ENCODE assay signal across 30 cellular contexts in the genomic region with DNA sequence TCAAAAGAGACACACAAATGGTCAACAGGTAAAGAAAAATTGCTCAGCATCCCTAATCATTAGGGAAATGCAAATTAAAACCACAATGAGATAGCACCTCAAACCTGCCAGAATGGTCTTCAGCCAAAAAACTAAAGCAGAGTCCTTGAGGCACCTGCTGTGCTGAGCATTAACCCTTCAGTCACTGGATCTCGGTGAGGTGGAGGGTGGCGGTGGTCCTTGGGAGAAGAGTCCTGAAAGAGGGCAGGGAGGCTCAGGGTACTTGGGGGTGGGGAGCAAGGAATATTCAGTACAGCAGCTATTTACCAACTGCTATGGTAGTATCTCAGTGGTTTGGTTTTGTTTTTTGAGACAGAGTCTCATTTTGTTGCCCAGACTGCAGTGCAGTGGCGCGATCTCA.
"Had no signal": no experiment of that assay in that cellular context is flagged by ENCODE, and none has a peak within 500 bp of the region (broad histone marks: within the 10 kb centered on the region; RNA-seq: fewer than 3 reads in every experiment).

No MANE protein-coding gene starts in this region.

- H3K9me3 ChIP-seq: colonic mucosa, esophagus muscularis mucosa, gastroesophageal sphincter, heart right ventricle, left lung, mucosa of descending colon, prostate gland, right atrium auricular region, stomach, thyroid gland, vagina had no signal

- H3K9me3 Mint-ChIP-seq: dendritic cell treated with granulocyte-macrophage colony-stimulating factor and Interleukin-4, amounts not matched to agents 40 ng/mL and 50 ng/mL, for 4 days; natural killer cell treated with Interleukin-12 subunit alpha and Interleukin-12 subunit beta and Interleukin-15 and Interleukin-18, amount 100 ng/mL, for 72 hours; neural crest cell had no signal

- H3K4me1 ChIP-seq: colonic mucosa, esophagus muscularis mucosa, foreskin keratinocyte, gastroesophageal sphincter, left lung, prostate gland, right atrium auricular region, vagina had no signal

- H3K27ac ChIP-seq: colonic mucosa, esophagus muscularis mucosa, foreskin keratinocyte, gastroesophageal sphincter, heart right ventricle, left lung, prostate gland, right atrium auricular region, stomach, thyroid gland, vagina had no signal

- ATAC-seq: foreskin keratinocyte; gastroesophageal sphincter; heart right ventricle; left cardiac atrium; left lung; mucosa of descending colon; natural killer cell treated with Interleukin-12 subunit alpha and Interleukin-12 subunit beta and Interleukin-15 and Interleukin-18, amount 100 ng/mL, for 72 hours; sciatic nerve had no signal

- H3K4me3 ChIP-seq: colonic mucosa, esophagus muscularis mucosa, gastroesophageal sphincter, heart right ventricle, left lung, mucosa of descending colon, prostate gland, right atrium auricular region, smooth muscle cell, stomach, thyroid gland, vagina had no signal

- DNase-seq: colonic mucosa; effector CD8-positive, alpha-beta T cell; foreskin keratinocyte; glutamatergic neuron; heart right ventricle; hippocampal formation; left cardiac atrium; left lung; mesenchymal stem cell; mucosa of descending colon; naive B cell; stimulated activated CD4-positive, alpha-beta T cell treated with anti-CD3 and anti-CD28 coated beads, Interleukin-12 subunit alpha, Interleukin-12 subunit beta, amount 100 ng/mL, for 4 hours; stimulated activated CD4-positive, alpha-beta T cell treated with anti-CD3 and anti-CD28 coated beads, Interleukin-1b, Interleukin-23, amount 100 ng/mL, for 48 hours; stimulated activated CD4-positive, alpha-beta T cell treated with anti-CD3 and anti-CD28 coated beads, Interleukin-4, amount 100 ng/mL, for 1 hour; stimulated activated CD8-positive, alpha-beta memory T cell treated with anti-CD3 and anti-CD28 coated beads, Interleukin-4, amount 100 ng/mL, for 48 hours; stimulated activated naive CD4-positive, alpha-beta T cell treated with Interleukin-2 at 50 U/mL for 16 hours; stomach; thyroid gland; trophoblast cell had no signal

- H3K4me2 ChIP-seq: smooth muscle cell had no signal

- H3K27ac Mint-ChIP-seq: dendritic cell treated with granulocyte-macrophage colony-stimulating factor and Interleukin-4, amounts not matched to agents 40 ng/mL and 50 ng/mL, for 4 days; mesothelial cell of epicardium; naive B cell; natural killer cell treated with Interleukin-12 subunit alpha and Interleukin-12 subunit beta and Interleukin-15 and Interleukin-18, amount 100 ng/mL, for 72 hours had no signal

- H3K36me3 Mint-ChIP-seq: naive B cell; natural killer cell treated with Interleukin-12 subunit alpha and Interleukin-12 subunit beta and Interleukin-15 and Interleukin-18, amount 100 ng/mL, for 72 hours had no signal

- H3K27me3 ChIP-seq: colonic mucosa, esophagus muscularis mucosa, foreskin keratinocyte, gastroesophageal sphincter, right atrium auricular region, stomach, thyroid gland, vagina had no signal

- H3K36me3 ChIP-seq: colonic mucosa, esophagus muscularis mucosa, gastroesophageal sphincter, heart right ventricle, left lung, prostate gland, right atrium auricular region, stomach, thyroid gland, vagina had no signal

- H3K4me3 Mint-ChIP-seq: dendritic cell treated with granulocyte-macrophage colony-stimulating factor and Interleukin-4, amounts not matched to agents 40 ng/mL and 50 ng/mL, for 4 days; mesothelial cell of epicardium; natural killer cell treated with Interleukin-12 subunit alpha and Interleukin-12 subunit beta and Interleukin-15 and Interleukin-18, amount 100 ng/mL, for 72 hours had no signal
